ENCODE assay signal across 15 cellular contexts in genomic region chr5:40717281-40717680, GRCh38.
A peak's percentile ranks its signal among the peaks of the same experiment; 100 is the strongest.
DNase-seq lines count a peak whose midpoint lies in the region; ATAC-seq and TF ChIP-seq lines count a peak whose summit lies in the region.
"Had no signal": no experiment of that assay in that cellular context is flagged by ENCODE, and none has a peak within 500 bp of the region (broad histone marks: within the 10 kb centered on the region; RNA-seq: fewer than 3 reads in every experiment).

No MANE protein-coding gene starts in this region.

- no peak overlapping the region for H3K4me3 ChIP-seq in astrocyte of the cerebellum (ENCODE audit: low read depth, low read length)
- H3K4me3 ChIP-seq: GM12878, sigmoid colon had no signal

- intact Hi-C loops in head of caudate nucleus (cut with DNase I), result no loop called here

- DNase-seq in HCEC 1CT, result peak; percentile 74
- DNase-seq in astrocyte of the cerebellum (ENCODE audit: low read depth), result peak; percentile 49
- DNase-seq in hepatic stellate cell (ENCODE audit: low spot score), result peak; percentile 66
- DNase-seq in stromal cell of bone marrow (ENCODE audit: low read depth), result peak; percentile 75
- no peak for DNase-seq in head of caudate nucleus
- DNase-seq: activated B cell treated with CpG ODN at 0.5 μM for 24 hours; activated gamma-delta T cell; CD4-positive, alpha-beta memory T cell; H7; sigmoid colon; stimulated activated CD4-positive, alpha-beta T cell treated with anti-CD3 and anti-CD28 coated beads, Interleukin-4, amount 100 ng/mL, for 4 hours; T-helper 1 cell had no signal

- ATAC-seq in HG02981 (IDR thresholded peaks at IDR 0.05; ENCODE audit: unreplicated experiment) (no peak), GM21717 (IDR thresholded peaks at IDR 0.05; ENCODE audit: unreplicated experiment) (no peak)

- in situ Hi-C loops in astrocyte of the cerebellum (cut with HindIII; ENCODE audit: low sequenced_read_pairs), result no loop called here

- no peak for TF ChIP-seq CTCF in astrocyte of the cerebellum (IDR thresholded peaks at IDR 0.05; ENCODE audit: low read depth, low read length, missing control alignments)

Comparison
In these comparisons a context has a peak if more than half of its experiments do, and no peak if none do; other contexts are left out.
1. DNase-seq: peak in HCEC 1CT (single experiment), astrocyte of the cerebellum (single experiment), hepatic stellate cell (single experiment) and stromal cell of bone marrow (single experiment); none in head of caudate nucleus (0 of 42).